1 cellular context compared by ENCODE assay signal in genomic region chr7:139773372-139773771, GRCh38.
TF ChIP-seq lines count a peak whose summit lies in the region.

No MANE protein-coding gene starts in this region.

TF ChIP-seq in HepG2, 621 proteins besides CTCF, POLR2A, EP300 and RAD21:
- TF ChIP-seq GTF2F1 (IDR thresholded peaks at IDR 0.05; ENCODE audit: low read length) = no peak
- TF ChIP-seq SETDB1 (CRISPR knock-in tag; IDR thresholded peaks at IDR 0.05; ENCODE audit: borderline replicate concordance) = no peak
- TF ChIP-seq ZNF558 (CRISPR knock-in tag; IDR thresholded peaks at IDR 0.05; ENCODE audit: borderline replicate concordance) = no peak
- no peak for TF ChIP-seq ZNF564 (CRISPR knock-in tag; IDR thresholded peaks at IDR 0.05)
- TF ChIP-seq E2F5 (CRISPR knock-in tag; conservative IDR thresholded peaks at IDR 0.05) = no peak
- no peak for TF ChIP-seq PLRG1 (conservative IDR thresholded peaks at IDR 0.05)
- TF ChIP-seq IRF1 (CRISPR knock-in tag; IDR thresholded peaks at IDR 0.05; ENCODE audit: low read depth) = no peak
- TF ChIP-seq ZNF383 (CRISPR knock-in tag; IDR thresholded peaks at IDR 0.05; ENCODE audit: borderline replicate concordance) = no peak
